In the genomic region with DNA sequence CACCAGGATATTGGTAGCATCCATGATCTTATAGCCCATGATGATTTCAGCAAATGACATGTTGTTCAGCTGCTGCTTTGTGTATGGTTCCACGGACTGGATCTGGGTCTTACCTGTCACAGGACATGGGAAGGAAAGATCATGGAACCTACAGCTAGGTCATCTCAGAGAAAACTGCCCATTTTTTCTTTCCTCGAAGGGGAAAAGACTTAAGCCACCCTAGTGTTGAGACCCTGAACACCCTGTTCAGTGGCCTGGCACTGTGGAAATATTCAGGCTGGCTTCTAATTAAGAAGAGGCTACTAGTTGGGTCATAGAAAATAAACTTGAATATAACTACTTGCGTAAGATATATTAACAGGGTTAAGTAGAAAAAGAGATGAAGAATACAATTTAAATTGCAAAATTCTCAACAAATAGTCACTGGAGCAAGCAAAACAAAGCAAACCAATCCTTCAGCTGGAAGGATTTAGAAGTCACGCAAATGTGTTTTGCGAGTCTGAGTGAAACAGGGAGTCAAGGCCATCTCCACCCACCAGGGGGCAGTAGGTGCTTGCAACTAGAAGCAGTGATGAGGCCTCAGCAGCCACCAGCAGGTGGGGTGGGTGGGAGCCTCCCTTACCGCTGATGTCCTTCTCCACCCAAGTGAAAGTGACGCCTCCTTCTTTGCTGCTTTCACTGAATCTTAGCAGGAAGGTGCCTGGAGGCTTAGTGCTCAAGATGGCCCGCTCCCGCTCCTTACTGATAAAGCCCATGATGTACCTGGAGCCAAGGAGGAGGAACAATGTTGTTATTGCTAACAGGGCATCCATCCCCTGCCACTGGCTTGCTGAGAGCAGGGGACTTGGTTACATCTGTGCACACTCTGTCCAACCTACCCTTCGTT, we compare ENCODE assay signal across 1 cellular context.
A peak's percentile ranks its signal among the peaks of the same experiment; 100 is the strongest.
TF ChIP-seq lines count a peak whose summit lies in the region.

No MANE protein-coding gene starts in this region.

TF ChIP-seq in K562, 482 proteins besides CTCF, POLR2A, EP300 and RAD21 (continued from another document and continues in another):
- TF ChIP-seq, protein P1, sequence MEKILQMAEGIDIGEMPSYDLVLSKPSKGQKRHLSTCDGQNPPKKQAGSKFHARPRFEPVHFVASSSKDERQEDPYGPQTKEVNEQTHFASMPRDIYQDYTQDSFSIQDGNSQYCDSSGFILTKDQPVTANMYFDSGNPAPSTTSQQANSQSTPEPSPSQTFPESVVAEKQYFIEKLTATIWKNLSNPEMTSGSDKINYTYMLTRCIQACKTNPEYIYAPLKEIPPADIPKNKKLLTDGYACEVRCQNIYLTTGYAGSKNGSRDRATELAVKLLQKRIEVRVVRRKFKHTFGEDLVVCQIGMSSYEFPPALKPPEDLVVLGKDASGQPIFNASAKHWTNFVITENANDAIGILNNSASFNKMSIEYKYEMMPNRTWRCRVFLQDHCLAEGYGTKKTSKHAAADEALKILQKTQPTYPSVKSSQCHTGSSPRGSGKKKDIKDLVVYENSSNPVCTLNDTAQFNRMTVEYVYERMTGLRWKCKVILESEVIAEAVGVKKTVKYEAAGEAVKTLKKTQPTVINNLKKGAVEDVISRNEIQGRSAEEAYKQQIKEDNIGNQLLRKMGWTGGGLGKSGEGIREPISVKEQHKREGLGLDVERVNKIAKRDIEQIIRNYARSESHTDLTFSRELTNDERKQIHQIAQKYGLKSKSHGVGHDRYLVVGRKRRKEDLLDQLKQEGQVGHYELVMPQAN (IDR thresholded peaks at IDR 0.05; ENCODE audit: borderline replicate concordance), result no peak
- TF ChIP-seq NR4A1 (CRISPR knock-in tag; IDR thresholded peaks at IDR 0.05), result no peak
- TF ChIP-seq NR4A1 (tag; IDR thresholded peaks at IDR 0.05), result 0 out of 2 replicates have a peak, but pooled peaks have one; percentile 45
- peak; percentile 57; the same call in 1 of the 2 replicates for TF ChIP-seq MTA3 (IDR thresholded peaks at IDR 0.05; ENCODE audit: borderline replicate concordance)
- TF ChIP-seq, protein P2, sequence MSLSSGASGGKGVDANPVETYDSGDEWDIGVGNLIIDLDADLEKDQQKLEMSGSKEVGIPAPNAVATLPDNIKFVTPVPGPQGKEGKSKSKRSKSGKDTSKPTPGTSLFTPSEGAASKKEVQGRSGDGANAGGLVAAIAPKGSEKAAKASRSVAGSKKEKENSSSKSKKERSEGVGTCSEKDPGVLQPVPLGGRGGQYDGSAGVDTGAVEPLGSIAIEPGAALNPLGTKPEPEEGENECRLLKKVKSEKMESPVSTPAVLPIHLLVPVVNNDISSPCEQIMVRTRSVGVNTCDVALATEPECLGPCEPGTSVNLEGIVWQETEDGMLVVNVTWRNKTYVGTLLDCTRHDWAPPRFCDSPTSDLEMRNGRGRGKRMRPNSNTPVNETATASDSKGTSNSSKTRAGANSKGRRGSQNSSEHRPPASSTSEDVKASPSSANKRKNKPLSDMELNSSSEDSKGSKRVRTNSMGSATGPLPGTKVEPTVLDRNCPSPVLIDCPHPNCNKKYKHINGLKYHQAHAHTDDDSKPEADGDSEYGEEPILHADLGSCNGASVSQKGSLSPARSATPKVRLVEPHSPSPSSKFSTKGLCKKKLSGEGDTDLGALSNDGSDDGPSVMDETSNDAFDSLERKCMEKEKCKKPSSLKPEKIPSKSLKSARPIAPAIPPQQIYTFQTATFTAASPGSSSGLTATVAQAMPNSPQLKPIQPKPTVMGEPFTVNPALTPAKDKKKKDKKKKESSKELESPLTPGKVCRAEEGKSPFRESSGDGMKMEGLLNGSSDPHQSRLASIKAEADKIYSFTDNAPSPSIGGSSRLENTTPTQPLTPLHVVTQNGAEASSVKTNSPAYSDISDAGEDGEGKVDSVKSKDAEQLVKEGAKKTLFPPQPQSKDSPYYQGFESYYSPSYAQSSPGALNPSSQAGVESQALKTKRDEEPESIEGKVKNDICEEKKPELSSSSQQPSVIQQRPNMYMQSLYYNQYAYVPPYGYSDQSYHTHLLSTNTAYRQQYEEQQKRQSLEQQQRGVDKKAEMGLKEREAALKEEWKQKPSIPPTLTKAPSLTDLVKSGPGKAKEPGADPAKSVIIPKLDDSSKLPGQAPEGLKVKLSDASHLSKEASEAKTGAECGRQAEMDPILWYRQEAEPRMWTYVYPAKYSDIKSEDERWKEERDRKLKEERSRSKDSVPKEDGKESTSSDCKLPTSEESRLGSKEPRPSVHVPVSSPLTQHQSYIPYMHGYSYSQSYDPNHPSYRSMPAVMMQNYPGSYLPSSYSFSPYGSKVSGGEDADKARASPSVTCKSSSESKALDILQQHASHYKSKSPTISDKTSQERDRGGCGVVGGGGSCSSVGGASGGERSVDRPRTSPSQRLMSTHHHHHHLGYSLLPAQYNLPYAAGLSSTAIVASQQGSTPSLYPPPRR (CRISPR knock-in tag; IDR thresholded peaks at IDR 0.05; ENCODE audit: borderline replicate concordance), result no peak
- TF ChIP-seq, protein P3, sequence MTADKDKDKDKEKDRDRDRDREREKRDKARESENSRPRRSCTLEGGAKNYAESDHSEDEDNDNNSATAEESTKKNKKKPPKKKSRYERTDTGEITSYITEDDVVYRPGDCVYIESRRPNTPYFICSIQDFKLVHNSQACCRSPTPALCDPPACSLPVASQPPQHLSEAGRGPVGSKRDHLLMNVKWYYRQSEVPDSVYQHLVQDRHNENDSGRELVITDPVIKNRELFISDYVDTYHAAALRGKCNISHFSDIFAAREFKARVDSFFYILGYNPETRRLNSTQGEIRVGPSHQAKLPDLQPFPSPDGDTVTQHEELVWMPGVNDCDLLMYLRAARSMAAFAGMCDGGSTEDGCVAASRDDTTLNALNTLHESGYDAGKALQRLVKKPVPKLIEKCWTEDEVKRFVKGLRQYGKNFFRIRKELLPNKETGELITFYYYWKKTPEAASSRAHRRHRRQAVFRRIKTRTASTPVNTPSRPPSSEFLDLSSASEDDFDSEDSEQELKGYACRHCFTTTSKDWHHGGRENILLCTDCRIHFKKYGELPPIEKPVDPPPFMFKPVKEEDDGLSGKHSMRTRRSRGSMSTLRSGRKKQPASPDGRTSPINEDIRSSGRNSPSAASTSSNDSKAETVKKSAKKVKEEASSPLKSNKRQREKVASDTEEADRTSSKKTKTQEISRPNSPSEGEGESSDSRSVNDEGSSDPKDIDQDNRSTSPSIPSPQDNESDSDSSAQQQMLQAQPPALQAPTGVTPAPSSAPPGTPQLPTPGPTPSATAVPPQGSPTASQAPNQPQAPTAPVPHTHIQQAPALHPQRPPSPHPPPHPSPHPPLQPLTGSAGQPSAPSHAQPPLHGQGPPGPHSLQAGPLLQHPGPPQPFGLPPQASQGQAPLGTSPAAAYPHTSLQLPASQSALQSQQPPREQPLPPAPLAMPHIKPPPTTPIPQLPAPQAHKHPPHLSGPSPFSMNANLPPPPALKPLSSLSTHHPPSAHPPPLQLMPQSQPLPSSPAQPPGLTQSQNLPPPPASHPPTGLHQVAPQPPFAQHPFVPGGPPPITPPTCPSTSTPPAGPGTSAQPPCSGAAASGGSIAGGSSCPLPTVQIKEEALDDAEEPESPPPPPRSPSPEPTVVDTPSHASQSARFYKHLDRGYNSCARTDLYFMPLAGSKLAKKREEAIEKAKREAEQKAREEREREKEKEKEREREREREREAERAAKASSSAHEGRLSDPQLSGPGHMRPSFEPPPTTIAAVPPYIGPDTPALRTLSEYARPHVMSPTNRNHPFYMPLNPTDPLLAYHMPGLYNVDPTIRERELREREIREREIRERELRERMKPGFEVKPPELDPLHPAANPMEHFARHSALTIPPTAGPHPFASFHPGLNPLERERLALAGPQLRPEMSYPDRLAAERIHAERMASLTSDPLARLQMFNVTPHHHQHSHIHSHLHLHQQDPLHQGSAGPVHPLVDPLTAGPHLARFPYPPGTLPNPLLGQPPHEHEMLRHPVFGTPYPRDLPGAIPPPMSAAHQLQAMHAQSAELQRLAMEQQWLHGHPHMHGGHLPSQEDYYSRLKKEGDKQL (CRISPR knock-in tag; IDR thresholded peaks at IDR 0.05; ENCODE audit: borderline replicate concordance), result no peak
- TF ChIP-seq ZFP30 (CRISPR knock-in tag; IDR thresholded peaks at IDR 0.05; ENCODE audit: borderline replicate concordance), result no peak
- TF ChIP-seq, protein P4, sequence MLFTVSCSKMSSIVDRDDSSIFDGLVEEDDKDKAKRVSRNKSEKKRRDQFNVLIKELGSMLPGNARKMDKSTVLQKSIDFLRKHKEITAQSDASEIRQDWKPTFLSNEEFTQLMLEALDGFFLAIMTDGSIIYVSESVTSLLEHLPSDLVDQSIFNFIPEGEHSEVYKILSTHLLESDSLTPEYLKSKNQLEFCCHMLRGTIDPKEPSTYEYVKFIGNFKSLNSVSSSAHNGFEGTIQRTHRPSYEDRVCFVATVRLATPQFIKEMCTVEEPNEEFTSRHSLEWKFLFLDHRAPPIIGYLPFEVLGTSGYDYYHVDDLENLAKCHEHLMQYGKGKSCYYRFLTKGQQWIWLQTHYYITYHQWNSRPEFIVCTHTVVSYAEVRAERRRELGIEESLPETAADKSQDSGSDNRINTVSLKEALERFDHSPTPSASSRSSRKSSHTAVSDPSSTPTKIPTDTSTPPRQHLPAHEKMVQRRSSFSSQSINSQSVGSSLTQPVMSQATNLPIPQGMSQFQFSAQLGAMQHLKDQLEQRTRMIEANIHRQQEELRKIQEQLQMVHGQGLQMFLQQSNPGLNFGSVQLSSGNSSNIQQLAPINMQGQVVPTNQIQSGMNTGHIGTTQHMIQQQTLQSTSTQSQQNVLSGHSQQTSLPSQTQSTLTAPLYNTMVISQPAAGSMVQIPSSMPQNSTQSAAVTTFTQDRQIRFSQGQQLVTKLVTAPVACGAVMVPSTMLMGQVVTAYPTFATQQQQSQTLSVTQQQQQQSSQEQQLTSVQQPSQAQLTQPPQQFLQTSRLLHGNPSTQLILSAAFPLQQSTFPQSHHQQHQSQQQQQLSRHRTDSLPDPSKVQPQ (CRISPR knock-in tag; IDR thresholded peaks at IDR 0.05; ENCODE audit: borderline replicate concordance), result no peak
- TF ChIP-seq, protein P5, sequence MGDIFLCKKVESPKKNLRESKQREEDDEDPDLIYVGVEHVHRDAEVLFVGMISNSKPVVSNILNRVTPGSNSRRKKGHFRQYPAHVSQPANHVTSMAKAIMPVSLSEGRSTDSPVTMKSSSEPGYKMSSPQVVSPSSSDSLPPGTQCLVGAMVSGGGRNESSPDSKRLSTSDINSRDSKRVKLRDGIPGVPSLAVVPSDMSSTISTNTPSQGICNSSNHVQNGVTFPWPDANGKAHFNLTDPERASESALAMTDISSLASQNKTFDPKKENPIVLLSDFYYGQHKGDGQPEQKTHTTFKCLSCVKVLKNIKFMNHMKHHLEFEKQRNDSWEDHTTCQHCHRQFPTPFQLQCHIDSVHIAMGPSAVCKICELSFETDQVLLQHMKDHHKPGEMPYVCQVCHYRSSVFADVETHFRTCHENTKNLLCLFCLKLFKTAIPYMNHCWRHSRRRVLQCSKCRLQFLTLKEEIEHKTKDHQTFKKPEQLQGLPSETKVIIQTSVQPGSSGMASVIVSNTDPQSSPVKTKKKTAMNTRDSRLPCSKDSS (IDR thresholded peaks at IDR 0.05; ENCODE audit: low read depth, partially characterized antibody), result no peak
- peak; percentile 31; the same call in 1 of the 2 replicates for TF ChIP-seq KLF6 (CRISPR knock-in tag; IDR thresholded peaks at IDR 0.05; ENCODE audit: borderline replicate concordance)
- TF ChIP-seq, protein P6, sequence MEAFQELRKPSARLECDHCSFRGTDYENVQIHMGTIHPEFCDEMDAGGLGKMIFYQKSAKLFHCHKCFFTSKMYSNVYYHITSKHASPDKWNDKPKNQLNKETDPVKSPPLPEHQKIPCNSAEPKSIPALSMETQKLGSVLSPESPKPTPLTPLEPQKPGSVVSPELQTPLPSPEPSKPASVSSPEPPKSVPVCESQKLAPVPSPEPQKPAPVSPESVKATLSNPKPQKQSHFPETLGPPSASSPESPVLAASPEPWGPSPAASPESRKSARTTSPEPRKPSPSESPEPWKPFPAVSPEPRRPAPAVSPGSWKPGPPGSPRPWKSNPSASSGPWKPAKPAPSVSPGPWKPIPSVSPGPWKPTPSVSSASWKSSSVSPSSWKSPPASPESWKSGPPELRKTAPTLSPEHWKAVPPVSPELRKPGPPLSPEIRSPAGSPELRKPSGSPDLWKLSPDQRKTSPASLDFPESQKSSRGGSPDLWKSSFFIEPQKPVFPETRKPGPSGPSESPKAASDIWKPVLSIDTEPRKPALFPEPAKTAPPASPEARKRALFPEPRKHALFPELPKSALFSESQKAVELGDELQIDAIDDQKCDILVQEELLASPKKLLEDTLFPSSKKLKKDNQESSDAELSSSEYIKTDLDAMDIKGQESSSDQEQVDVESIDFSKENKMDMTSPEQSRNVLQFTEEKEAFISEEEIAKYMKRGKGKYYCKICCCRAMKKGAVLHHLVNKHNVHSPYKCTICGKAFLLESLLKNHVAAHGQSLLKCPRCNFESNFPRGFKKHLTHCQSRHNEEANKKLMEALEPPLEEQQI (IDR thresholded peaks at IDR 0.05), result no peak
- no peak for TF ChIP-seq HMG20A (CRISPR knock-in tag; conservative IDR thresholded peaks at IDR 0.05)
- TF ChIP-seq SNIP1 (IDR thresholded peaks at IDR 0.05; ENCODE audit: low read depth), result no peak
- TF ChIP-seq RBBP5 (IDR thresholded peaks at IDR 0.05; ENCODE audit: borderline replicate concordance, insufficient read depth, low read length, poor library complexity, severe bottlenecking), result no peak
- TF ChIP-seq, protein P7, sequence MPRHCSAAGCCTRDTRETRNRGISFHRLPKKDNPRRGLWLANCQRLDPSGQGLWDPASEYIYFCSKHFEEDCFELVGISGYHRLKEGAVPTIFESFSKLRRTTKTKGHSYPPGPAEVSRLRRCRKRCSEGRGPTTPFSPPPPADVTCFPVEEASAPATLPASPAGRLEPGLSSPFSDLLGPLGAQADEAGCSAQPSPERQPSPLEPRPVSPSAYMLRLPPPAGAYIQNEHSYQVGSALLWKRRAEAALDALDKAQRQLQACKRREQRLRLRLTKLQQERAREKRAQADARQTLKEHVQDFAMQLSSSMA (CRISPR knock-in tag; IDR thresholded peaks at IDR 0.05), result no peak
- no peak for TF ChIP-seq SMARCA5 (IDR thresholded peaks at IDR 0.05)
- no peak for TF ChIP-seq NFRKB (IDR thresholded peaks at IDR 0.05; ENCODE audit: low read depth)
- TF ChIP-seq CBX2 (IDR thresholded peaks at IDR 0.05; ENCODE audit: insufficient read depth, low read length, poor library complexity, severe bottlenecking), result no peak
- TF ChIP-seq, protein P8, sequence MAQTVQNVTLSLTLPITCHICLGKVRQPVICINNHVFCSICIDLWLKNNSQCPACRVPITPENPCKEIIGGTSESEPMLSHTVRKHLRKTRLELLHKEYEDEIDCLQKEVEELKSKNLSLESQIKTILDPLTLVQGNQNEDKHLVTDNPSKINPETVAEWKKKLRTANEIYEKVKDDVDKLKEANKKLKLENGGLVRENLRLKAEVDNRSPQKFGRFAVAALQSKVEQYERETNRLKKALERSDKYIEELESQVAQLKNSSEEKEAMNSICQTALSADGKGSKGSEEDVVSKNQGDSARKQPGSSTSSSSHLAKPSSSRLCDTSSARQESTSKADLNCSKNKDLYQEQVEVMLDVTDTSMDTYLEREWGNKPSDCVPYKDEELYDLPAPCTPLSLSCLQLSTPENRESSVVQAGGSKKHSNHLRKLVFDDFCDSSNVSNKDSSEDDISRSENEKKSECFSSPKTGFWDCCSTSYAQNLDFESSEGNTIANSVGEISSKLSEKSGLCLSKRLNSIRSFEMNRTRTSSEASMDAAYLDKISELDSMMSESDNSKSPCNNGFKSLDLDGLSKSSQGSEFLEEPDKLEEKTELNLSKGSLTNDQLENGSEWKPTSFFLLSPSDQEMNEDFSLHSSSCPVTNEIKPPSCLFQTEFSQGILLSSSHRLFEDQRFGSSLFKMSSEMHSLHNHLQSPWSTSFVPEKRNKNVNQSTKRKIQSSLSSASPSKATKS (CRISPR knock-in tag; IDR thresholded peaks at IDR 0.05), result no peak
- no peak for TF ChIP-seq ZNF121 (CRISPR knock-in tag; conservative IDR thresholded peaks at IDR 0.05)
- no peak for TF ChIP-seq BCL6 (CRISPR knock-in tag; IDR thresholded peaks at IDR 0.05)
- no peak for TF ChIP-seq ZNF79 (CRISPR knock-in tag; IDR thresholded peaks at IDR 0.05; ENCODE audit: low read depth)
